1 cellular context compared by ENCODE assay signal in genomic region chr17:60391419-60392041, GRCh38.
TF ChIP-seq lines count a peak whose summit lies in the region.

No MANE protein-coding gene starts in this region.

TF ChIP-seq in K562, 482 proteins besides CTCF, POLR2A, EP300 and RAD21 (continued from another document and continues in another):
- TF ChIP-seq, protein P1, sequence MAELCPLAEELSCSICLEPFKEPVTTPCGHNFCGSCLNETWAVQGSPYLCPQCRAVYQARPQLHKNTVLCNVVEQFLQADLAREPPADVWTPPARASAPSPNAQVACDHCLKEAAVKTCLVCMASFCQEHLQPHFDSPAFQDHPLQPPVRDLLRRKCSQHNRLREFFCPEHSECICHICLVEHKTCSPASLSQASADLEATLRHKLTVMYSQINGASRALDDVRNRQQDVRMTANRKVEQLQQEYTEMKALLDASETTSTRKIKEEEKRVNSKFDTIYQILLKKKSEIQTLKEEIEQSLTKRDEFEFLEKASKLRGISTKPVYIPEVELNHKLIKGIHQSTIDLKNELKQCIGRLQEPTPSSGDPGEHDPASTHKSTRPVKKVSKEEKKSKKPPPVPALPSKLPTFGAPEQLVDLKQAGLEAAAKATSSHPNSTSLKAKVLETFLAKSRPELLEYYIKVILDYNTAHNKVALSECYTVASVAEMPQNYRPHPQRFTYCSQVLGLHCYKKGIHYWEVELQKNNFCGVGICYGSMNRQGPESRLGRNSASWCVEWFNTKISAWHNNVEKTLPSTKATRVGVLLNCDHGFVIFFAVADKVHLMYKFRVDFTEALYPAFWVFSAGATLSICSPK (IDR thresholded peaks at IDR 0.05; ENCODE audit: borderline replicate concordance), result peak; percentile 51; the same call in 1 of the 2 replicates
- TF ChIP-seq, protein P2, sequence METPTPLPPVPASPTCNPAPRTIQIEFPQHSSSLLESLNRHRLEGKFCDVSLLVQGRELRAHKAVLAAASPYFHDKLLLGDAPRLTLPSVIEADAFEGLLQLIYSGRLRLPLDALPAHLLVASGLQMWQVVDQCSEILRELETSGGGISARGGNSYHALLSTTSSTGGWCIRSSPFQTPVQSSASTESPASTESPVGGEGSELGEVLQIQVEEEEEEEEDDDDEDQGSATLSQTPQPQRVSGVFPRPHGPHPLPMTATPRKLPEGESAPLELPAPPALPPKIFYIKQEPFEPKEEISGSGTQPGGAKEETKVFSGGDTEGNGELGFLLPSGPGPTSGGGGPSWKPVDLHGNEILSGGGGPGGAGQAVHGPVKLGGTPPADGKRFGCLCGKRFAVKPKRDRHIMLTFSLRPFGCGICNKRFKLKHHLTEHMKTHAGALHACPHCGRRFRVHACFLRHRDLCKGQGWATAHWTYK (CRISPR knock-in tag; IDR thresholded peaks at IDR 0.05), result no peak
- TF ChIP-seq ZNF76 (CRISPR knock-in tag; IDR thresholded peaks at IDR 0.05; ENCODE audit: borderline replicate concordance), result no peak
- TF ChIP-seq SMARCC2 (IDR thresholded peaks at IDR 0.05; ENCODE audit: low read depth), result 0 out of 2 replicates have a peak, but pooled peaks have one; percentile 10
- TF ChIP-seq ZNF586 (CRISPR knock-in tag; conservative IDR thresholded peaks at IDR 0.05), result no peak
- TF ChIP-seq ZNF175 (CRISPR knock-in tag; IDR thresholded peaks at IDR 0.05; ENCODE audit: low read depth), result 0 out of 2 replicates have a peak, but pooled peaks have one; percentile 29
- no peak for TF ChIP-seq ZNF445 (CRISPR knock-in tag; IDR thresholded peaks at IDR 0.05; ENCODE audit: low read depth)
- TF ChIP-seq, protein P3, sequence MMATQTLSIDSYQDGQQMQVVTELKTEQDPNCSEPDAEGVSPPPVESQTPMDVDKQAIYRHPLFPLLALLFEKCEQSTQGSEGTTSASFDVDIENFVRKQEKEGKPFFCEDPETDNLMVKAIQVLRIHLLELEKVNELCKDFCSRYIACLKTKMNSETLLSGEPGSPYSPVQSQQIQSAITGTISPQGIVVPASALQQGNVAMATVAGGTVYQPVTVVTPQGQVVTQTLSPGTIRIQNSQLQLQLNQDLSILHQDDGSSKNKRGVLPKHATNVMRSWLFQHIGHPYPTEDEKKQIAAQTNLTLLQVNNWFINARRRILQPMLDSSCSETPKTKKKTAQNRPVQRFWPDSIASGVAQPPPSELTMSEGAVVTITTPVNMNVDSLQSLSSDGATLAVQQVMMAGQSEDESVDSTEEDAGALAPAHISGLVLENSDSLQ (IDR thresholded peaks at IDR 0.05), result no peak
- TF ChIP-seq LEF1 (IDR thresholded peaks at IDR 0.05), result no peak
- TF ChIP-seq ZFP1 (CRISPR knock-in tag; IDR thresholded peaks at IDR 0.05), result no peak
- TF ChIP-seq BHLHE40 (IDR thresholded peaks at IDR 0.05; ENCODE audit: low read length), result no peak
- TF ChIP-seq CTBP1 (IDR thresholded peaks at IDR 0.05; ENCODE audit: borderline replicate concordance), result no peak
- TF ChIP-seq ZNF449 (CRISPR knock-in tag; IDR thresholded peaks at IDR 0.05), result no peak
- no peak for TF ChIP-seq POU5F1 (IDR thresholded peaks at IDR 0.05; ENCODE audit: borderline replicate concordance, low read depth, low read length, partially characterized antibody)
- no peak for TF ChIP-seq ZNF354B (CRISPR knock-in tag; IDR thresholded peaks at IDR 0.05)
- no peak for TF ChIP-seq HNRNPUL1 (IDR thresholded peaks at IDR 0.05; ENCODE audit: low read length)
- no peak for TF ChIP-seq ETV1 (tag; conservative IDR thresholded peaks at IDR 0.05; ENCODE audit: low read depth)
- TF ChIP-seq ARNT (IDR thresholded peaks at IDR 0.05), result no peak
- TF ChIP-seq ZNF830 (CRISPR knock-in tag; IDR thresholded peaks at IDR 0.05), result no peak
- TF ChIP-seq ZNF436 (CRISPR knock-in tag; IDR thresholded peaks at IDR 0.05), result no peak
- no peak for TF ChIP-seq NR2C1 (IDR thresholded peaks at IDR 0.05)
- TF ChIP-seq NR2C1 (tag; IDR thresholded peaks at IDR 0.05), result no peak
- 0 out of 2 replicates have a peak, but pooled peaks have one; percentile 29 for TF ChIP-seq OTX1 (CRISPR knock-in tag; IDR thresholded peaks at IDR 0.05)
- no peak for TF ChIP-seq ZBED1 (IDR thresholded peaks at IDR 0.05)
- TF ChIP-seq, protein P4, sequence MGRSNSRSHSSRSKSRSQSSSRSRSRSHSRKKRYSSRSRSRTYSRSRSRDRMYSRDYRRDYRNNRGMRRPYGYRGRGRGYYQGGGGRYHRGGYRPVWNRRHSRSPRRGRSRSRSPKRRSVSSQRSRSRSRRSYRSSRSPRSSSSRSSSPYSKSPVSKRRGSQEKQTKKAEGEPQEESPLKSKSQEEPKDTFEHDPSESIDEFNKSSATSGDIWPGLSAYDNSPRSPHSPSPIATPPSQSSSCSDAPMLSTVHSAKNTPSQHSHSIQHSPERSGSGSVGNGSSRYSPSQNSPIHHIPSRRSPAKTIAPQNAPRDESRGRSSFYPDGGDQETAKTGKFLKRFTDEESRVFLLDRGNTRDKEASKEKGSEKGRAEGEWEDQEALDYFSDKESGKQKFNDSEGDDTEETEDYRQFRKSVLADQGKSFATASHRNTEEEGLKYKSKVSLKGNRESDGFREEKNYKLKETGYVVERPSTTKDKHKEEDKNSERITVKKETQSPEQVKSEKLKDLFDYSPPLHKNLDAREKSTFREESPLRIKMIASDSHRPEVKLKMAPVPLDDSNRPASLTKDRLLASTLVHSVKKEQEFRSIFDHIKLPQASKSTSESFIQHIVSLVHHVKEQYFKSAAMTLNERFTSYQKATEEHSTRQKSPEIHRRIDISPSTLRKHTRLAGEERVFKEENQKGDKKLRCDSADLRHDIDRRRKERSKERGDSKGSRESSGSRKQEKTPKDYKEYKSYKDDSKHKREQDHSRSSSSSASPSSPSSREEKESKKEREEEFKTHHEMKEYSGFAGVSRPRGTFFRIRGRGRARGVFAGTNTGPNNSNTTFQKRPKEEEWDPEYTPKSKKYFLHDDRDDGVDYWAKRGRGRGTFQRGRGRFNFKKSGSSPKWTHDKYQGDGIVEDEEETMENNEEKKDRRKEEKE (IDR thresholded peaks at IDR 0.05; ENCODE audit: borderline replicate concordance in 1 of 2, control insufficient read depth in 1 of 2, low read depth in 2 of 2, low read length in 1 of 2), result 0 out of 4 replicates have a peak, but pooled peaks of 1 of the 2 experiments have one; percentile 4
- no peak for TF ChIP-seq IRF2 (CRISPR knock-in tag; IDR thresholded peaks at IDR 0.05)
- TF ChIP-seq GABPA (tag; conservative IDR thresholded peaks at IDR 0.05; ENCODE audit: low read depth), result no peak
- no peak for TF ChIP-seq SRF (CRISPR knock-in tag; IDR thresholded peaks at IDR 0.05)
- no peak for TF ChIP-seq BACH1 (tag; IDR thresholded peaks at IDR 0.05)
- TF ChIP-seq, protein P5, sequence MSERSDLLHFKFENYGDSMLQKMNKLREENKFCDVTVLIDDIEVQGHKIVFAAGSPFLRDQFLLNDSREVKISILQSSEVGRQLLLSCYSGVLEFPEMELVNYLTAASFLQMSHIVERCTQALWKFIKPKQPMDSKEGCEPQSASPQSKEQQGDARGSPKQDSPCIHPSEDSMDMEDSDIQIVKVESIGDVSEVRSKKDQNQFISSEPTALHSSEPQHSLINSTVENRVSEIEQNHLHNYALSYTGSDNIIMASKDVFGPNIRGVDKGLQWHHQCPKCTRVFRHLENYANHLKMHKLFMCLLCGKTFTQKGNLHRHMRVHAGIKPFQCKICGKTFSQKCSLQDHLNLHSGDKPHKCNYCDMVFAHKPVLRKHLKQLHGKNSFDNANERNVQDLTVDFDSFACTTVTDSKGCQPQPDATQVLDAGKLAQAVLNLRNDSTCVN (CRISPR knock-in tag; IDR thresholded peaks at IDR 0.05), result peak; percentile 89; the same call in 1 of the 2 replicates
- no peak for TF ChIP-seq ZNF280B (CRISPR knock-in tag; IDR thresholded peaks at IDR 0.05)
- no peak for TF ChIP-seq SP2 (IDR thresholded peaks at IDR 0.05; ENCODE audit: extremely low read depth, low read depth, low read length, poor library complexity, severe bottlenecking)
- no peak for TF ChIP-seq HDAC6 (IDR thresholded peaks at IDR 0.05; ENCODE audit: low read depth, low read length)
- TF ChIP-seq, protein P6, sequence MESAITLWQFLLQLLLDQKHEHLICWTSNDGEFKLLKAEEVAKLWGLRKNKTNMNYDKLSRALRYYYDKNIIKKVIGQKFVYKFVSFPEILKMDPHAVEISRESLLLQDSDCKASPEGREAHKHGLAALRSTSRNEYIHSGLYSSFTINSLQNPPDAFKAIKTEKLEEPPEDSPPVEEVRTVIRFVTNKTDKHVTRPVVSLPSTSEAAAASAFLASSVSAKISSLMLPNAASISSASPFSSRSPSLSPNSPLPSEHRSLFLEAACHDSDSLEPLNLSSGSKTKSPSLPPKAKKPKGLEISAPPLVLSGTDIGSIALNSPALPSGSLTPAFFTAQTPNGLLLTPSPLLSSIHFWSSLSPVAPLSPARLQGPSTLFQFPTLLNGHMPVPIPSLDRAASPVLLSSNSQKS (CRISPR knock-in tag; IDR thresholded peaks at IDR 0.05), result no peak
- TF ChIP-seq CBX1 (IDR thresholded peaks at IDR 0.05; ENCODE audit: low read depth), result no peak
- no peak for TF ChIP-seq ZNF124 (CRISPR knock-in tag; IDR thresholded peaks at IDR 0.05)
- no peak for TF ChIP-seq MITF (IDR thresholded peaks at IDR 0.05)
- no peak for TF ChIP-seq CAMTA2 (CRISPR knock-in tag; conservative IDR thresholded peaks at IDR 0.05)
- TF ChIP-seq FIP1L1 (IDR thresholded peaks at IDR 0.05; ENCODE audit: low read depth, low read length, poor library complexity, severe bottlenecking), result no peak
- peak; percentile 72; the same call in 1 of the 2 replicates for TF ChIP-seq HLTF (IDR thresholded peaks at IDR 0.05)
- no peak for TF ChIP-seq ZNF589 (CRISPR knock-in tag; IDR thresholded peaks at IDR 0.05; ENCODE audit: low read depth)
- TF ChIP-seq MLLT1 (IDR thresholded peaks at IDR 0.05), result peak; percentile 66 to 68; a peak in 3 of 4 replicates
- no peak for TF ChIP-seq GTF2A2 (tag; IDR thresholded peaks at IDR 0.05)
- TF ChIP-seq TAL1 (IDR thresholded peaks at IDR 0.05), result no peak
- TF ChIP-seq NKRF (IDR thresholded peaks at IDR 0.05; ENCODE audit: borderline replicate concordance), result peak; percentile 52; the same call in 1 of the 2 replicates
- TF ChIP-seq POLR2B (IDR thresholded peaks at IDR 0.05; ENCODE audit: low read depth, partially characterized antibody), result peak; percentile 44
- TF ChIP-seq ZNF778 (CRISPR knock-in tag; IDR thresholded peaks at IDR 0.05), result no peak
